Comparison of ENCODE assay signal across 34 cellular contexts in the genomic region with DNA sequence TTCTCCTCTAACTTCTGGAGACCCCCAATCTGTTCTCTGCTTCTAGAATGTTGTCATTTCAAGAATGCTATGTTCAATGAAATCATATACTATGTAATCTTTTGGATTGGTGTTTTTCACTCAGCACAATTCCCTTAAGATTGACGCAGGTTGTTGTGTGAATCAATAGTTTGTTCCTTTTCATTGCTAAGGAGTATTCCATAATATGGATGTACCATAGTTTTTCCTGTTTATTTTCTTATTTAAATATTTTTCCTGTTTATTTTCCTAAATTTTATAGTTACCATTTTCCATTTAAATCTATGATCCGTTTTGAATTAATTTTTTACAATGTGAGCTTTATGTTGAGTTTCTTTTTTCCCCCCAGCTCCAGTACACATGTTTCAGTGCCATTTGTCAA.
"Had no signal": no experiment of that assay in that cellular context is flagged by ENCODE, and none has a peak within 500 bp of the region (broad histone marks: within the 10 kb centered on the region; RNA-seq: fewer than 3 reads in every experiment).

No MANE protein-coding gene starts in this region.

- DNase-seq: Karpas-422, Kasumi-1, MG63, MM.1S, MV-4-11, NCI-H1048, NCI-H1092, NCI-H1092 treated with DMSO at 0.1 percent for 48 hours, NCI-H1105, NCI-H1105 treated with DMSO at 0.1 percent for 48 hours, NCI-H1417, NCI-H1417 treated with DMSO at 0.1 percent for 48 hours, NCI-H1436, NCI-H1436 treated with DMSO at 0.1 percent for 48 hours, NCI-H146, NCI-H1694, NCI-H1694 treated with DMSO at 0.1 percent for 48 hours, NCI-H187, NCI-H187 treated with DMSO at 0.1 percent for 48 hours, NCI-H1930, NCI-H2029, NCI-H2029 treated with DMSO at 0.1 percent for 48 hours, NCI-H2081, NCI-H2081 treated with DMSO at 0.1 percent for 48 hours, NCI-H2107, NCI-H2171, NCI-H2171 treated with DMSO at 0.1 percent for 48 hours, NCI-H2227 treated with DMSO at 0.1 percent for 48 hours, NCI-H226, NCI-H345, NCI-H446, NCI-H446 treated with DMSO at 0.1 percent for 48 hours, NCI-H510A had no signal

- H3K9me3 ChIP-seq: MG63 had no signal

- H3K4me2 ChIP-seq: KMS-11 had no signal

- H3K27ac ChIP-seq: KMS-11 had no signal

- H3K9ac ChIP-seq: KMS-11 had no signal

- H3K36me3 ChIP-seq: MG63 had no signal

- H3K4me3 ChIP-seq: MG63 had no signal

- H3K27me3 ChIP-seq: MG63 had no signal
